Comparison of ENCODE assay signal across 12 cellular contexts in the genomic region with DNA sequence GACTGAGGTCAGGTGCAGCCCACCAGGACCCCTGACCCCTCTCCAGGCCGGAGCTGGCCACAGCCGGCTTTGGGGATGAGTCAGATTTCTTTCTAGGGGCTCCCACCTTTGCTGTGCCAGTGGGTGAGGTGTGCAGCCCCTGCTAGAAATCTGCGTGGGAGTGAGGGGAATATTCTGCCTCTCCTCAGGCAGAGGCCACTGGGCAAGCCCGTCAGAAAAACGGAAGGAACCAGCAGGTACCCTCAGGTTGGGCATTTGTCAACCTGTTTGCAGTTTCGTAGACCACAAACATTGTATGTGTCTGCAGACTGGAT. TPM values are rescaled to one million over a fixed set of nuclear protein-coding genes. Genes with fewer than 3 reads are reported as not detected.
DNase-seq lines count a peak whose midpoint lies in the region; ATAC-seq, FAIRE-seq and TF ChIP-seq lines count a peak whose summit lies in the region.
"Had no signal": no experiment of that assay in that cellular context is flagged by ENCODE, and none has a peak within 500 bp of the region (broad histone marks: within the 10 kb centered on the region; RNA-seq: fewer than 3 reads in every experiment).

No MANE protein-coding gene starts in this region.

- no peak overlapping the region for H3K27ac Mint-ChIP-seq in natural killer cell
- no peak overlapping the region for H3K27ac Mint-ChIP-seq in natural killer cell treated with Interleukin-12 subunit alpha and Interleukin-12 subunit beta and Interleukin-15 and Interleukin-18, amount 100 ng/mL, for 72 hours
- no peak overlapping the region for H3K27ac Mint-ChIP-seq in effector memory CD8-positive, alpha-beta T cell
- peak overlapping the region; percentile 59 for H3K27ac Mint-ChIP-seq in nephron progenitor cell

- TF ChIP-seq CTCF in natural killer cell (IDR thresholded peaks at IDR 0.05) (no peak), nephron progenitor cell (IDR thresholded peaks at IDR 0.05) (no peak)

- no peak for TF ChIP-seq POLR2A in GM12892 (IDR thresholded peaks at IDR 0.05; ENCODE audit: low read depth, low read length)

- H3K4me1 Mint-ChIP-seq in natural killer cell (peaks cover 8 to 10% of the 10 kb centered on the region in 2 donors), nephron progenitor cell (peaks cover 37% of the 10 kb centered on the region)
- peaks cover 10 to 16% of the 10 kb centered on the region in 2 donors for H3K4me1 Mint-ChIP-seq in natural killer cell treated with Interleukin-12 subunit alpha and Interleukin-12 subunit beta and Interleukin-15 and Interleukin-18, amount 100 ng/mL, for 72 hours (ENCODE audit: low read depth in 2 of 2)
- peaks cover 6 to 10% of the 10 kb centered on the region in 2 donors for H3K4me1 Mint-ChIP-seq in effector memory CD8-positive, alpha-beta T cell (ENCODE audit: low read depth in 2 of 2)

- H3K9me3 Mint-ChIP-seq in natural killer cell (no peaks in the 10 kb centered on the region), nephron progenitor cell (peaks cover 35% of the 10 kb centered on the region)
- H3K9me3 Mint-ChIP-seq in natural killer cell treated with Interleukin-12 subunit alpha and Interleukin-12 subunit beta and Interleukin-15 and Interleukin-18, amount 100 ng/mL, for 72 hours: no peaks in the 10 kb centered on the region
- no peaks in the 10 kb centered on the region for H3K9me3 Mint-ChIP-seq in effector memory CD8-positive, alpha-beta T cell

- no peak for ATAC-seq in natural killer cell
- ATAC-seq in natural killer cell treated with Interleukin-12 subunit alpha and Interleukin-12 subunit beta and Interleukin-15 and Interleukin-18, amount 100 ng/mL, for 72 hours: no peak
- no peak for ATAC-seq in effector memory CD8-positive, alpha-beta T cell (replicated peaks)

- intact Hi-C loops in natural killer cell (cut with micrococcal nuclease): no loop called here

- no peaks in the 10 kb centered on the region for H3K36me3 Mint-ChIP-seq in natural killer cell
- H3K36me3 Mint-ChIP-seq in natural killer cell treated with Interleukin-12 subunit alpha and Interleukin-12 subunit beta and Interleukin-15 and Interleukin-18, amount 100 ng/mL, for 72 hours: no peaks in the 10 kb centered on the region
- H3K36me3 Mint-ChIP-seq in effector memory CD8-positive, alpha-beta T cell (ENCODE audit: insufficient read depth): no peaks in the 10 kb centered on the region
- H3K36me3 Mint-ChIP-seq in nephron progenitor cell (ENCODE audit: low read depth): peaks cover 33% of the 10 kb centered on the region

- peaks cover 18 to 26% of the 10 kb centered on the region in 2 donors for H3K27me3 Mint-ChIP-seq in natural killer cell (ENCODE audit: low read depth in 2 of 2)
- peaks cover 20 to 25% of the 10 kb centered on the region in 2 donors for H3K27me3 Mint-ChIP-seq in natural killer cell treated with Interleukin-12 subunit alpha and Interleukin-12 subunit beta and Interleukin-15 and Interleukin-18, amount 100 ng/mL, for 72 hours
- peaks cover 34 to 43% of the 10 kb centered on the region in 2 donors for H3K27me3 Mint-ChIP-seq in effector memory CD8-positive, alpha-beta T cell
- H3K27me3 Mint-ChIP-seq in nephron progenitor cell (ENCODE audit: low read depth, poor library complexity): no peaks in the 10 kb centered on the region

- no peak for DNase-seq in natural killer cell
- no peak for DNase-seq in natural killer cell treated with Interleukin-12 subunit alpha and Interleukin-12 subunit beta and Interleukin-15 and Interleukin-18, amount 100 ng/mL, for 72 hours (ENCODE audit: low spot score)
- DNase-seq in effector memory CD8-positive, alpha-beta T cell: no peak
- no peak for DNase-seq in nephron progenitor cell
- no peak for DNase-seq in putamen (ENCODE audit: low spot score)
- no peak for DNase-seq in H4 (ENCODE audit: low spot score)
- DNase-seq in iPS-NIHi11 (ENCODE audit: low spot score): no peak
- DNase-seq in GM12892 (ENCODE audit: insufficient read length): no peak
- DNase-seq: activated CD4-positive, alpha-beta T cell treated with anti-CD3 and anti-CD28 coated beads, Interleukin-2, amount 50 U/mL, for 4 hours; DMS153; NCI-H524 treated with DMSO at 0.1 percent for 48 hours; stimulated activated CD4-positive, alpha-beta T cell treated with anti-CD3 and anti-CD28 coated beads, Interleukin-15, amount 100 ng/mL, for 24 hours had no signal

- peak overlapping the region; percentile 32 for H3K4me3 Mint-ChIP-seq in natural killer cell
- no peak overlapping the region for H3K4me3 Mint-ChIP-seq in natural killer cell treated with Interleukin-12 subunit alpha and Interleukin-12 subunit beta and Interleukin-15 and Interleukin-18, amount 100 ng/mL, for 72 hours
- peak overlapping the region; percentile 1 to 7 for H3K4me3 Mint-ChIP-seq in effector memory CD8-positive, alpha-beta T cell
- peak overlapping the region; percentile 92 for H3K4me3 Mint-ChIP-seq in nephron progenitor cell

- FAIRE-seq in GM12892 (lab: Jason Lieb, UNC): no peak

RNA-seq across cellular contexts. Expression of a gene that starts 1.8 kb away (rescaled TPM):
- 1 to 10 TPM in 2 of 3 donors, under 1 TPM in 1; 0.50 to 3.4 (median 1.8) TPM for total RNA-seq in natural killer cell
- 1 to 10 TPM in 1 of 2 donors, under 1 TPM in 1; 0.69 to 1.3 TPM for total RNA-seq in natural killer cell treated with Interleukin-12 subunit alpha and Interleukin-12 subunit beta and Interleukin-15 and Interleukin-18, amount 100 ng/mL, for 72 hours
- total RNA-seq in H4 (2014; rRNA removed; shearing (Covaris generic)): 6.9 and 11.0 TPM in 2 replicates
- polyA plus RNA-seq in GM12892 (2012; ENCODE audit: missing spikeins): 0.15 TPM
